9 cellular contexts compared by ENCODE assay signal in genomic region chr5:44862808-44863207, GRCh38. TPM values are rescaled to one million over a fixed set of nuclear protein-coding genes. Genes with fewer than 3 reads are reported as not detected.
A peak's percentile ranks its signal among the peaks of the same experiment; 100 is the strongest.
DNase-seq lines count a peak whose midpoint lies in the region; ATAC-seq and TF ChIP-seq lines count a peak whose summit lies in the region.
"Had no signal": no experiment of that assay in that cellular context is flagged by ENCODE, and none has a peak within 500 bp of the region (broad histone marks: within the 10 kb centered on the region; RNA-seq: fewer than 3 reads in every experiment).

No MANE protein-coding gene starts in this region.

- no peak for TF ChIP-seq EP300 in Ishikawa (IDR thresholded peaks at IDR 0.05; ENCODE audit: borderline replicate concordance)

- ATAC-seq in GM18870 (IDR thresholded peaks at IDR 0.05; ENCODE audit: unreplicated experiment) (peak; percentile 81), HG03460 (IDR thresholded peaks at IDR 0.05; ENCODE audit: unreplicated experiment) (no peak), GM21619 (IDR thresholded peaks at IDR 0.05; ENCODE audit: unreplicated experiment) (no peak), GM21786 (IDR thresholded peaks at IDR 0.05; ENCODE audit: unreplicated experiment) (no peak)

- TF ChIP-seq CTCF in AG09309 (IDR thresholded peaks at IDR 0.05; ENCODE audit: control insufficient read depth, insufficient read depth, low read depth, low read length, missing control alignments) (peak; percentile 7), dorsolateral prefrontal cortex (IDR thresholded peaks at IDR 0.05 in 54 of 56, conservative IDR thresholded peaks at IDR 0.05 in 2 of 56; ENCODE audit: low read depth in 1 of 56, partially characterized antibody in 56 of 56) (peak in 31 of 56 donors; percentile 6 to 49 (median 24))

- intact Hi-C loops in dorsolateral prefrontal cortex (cut with DNase I), result no loop called here

- H3K4me3 ChIP-seq in AG09309 (ENCODE audit: control insufficient read depth, low read depth, low read length) (no peak overlapping the region), dorsolateral prefrontal cortex (no peak overlapping the region)

- TF ChIP-seq RAD21 in Ishikawa (IDR thresholded peaks at IDR 0.05; ENCODE audit: low read depth), result peak; percentile 45

- no peak for DNase-seq in AG09309 (ENCODE audit: low read depth)
- DNase-seq in dorsolateral prefrontal cortex, result no peak
- DNase-seq in retina, result no peak
- DNase-seq: SIG-M5 had no signal

- H3K27me3 ChIP-seq in dorsolateral prefrontal cortex, result no peaks in the 10 kb centered on the region

- no peak overlapping the region for H3K27ac ChIP-seq in dorsolateral prefrontal cortex

TF ChIP-seq in Ishikawa, 13 proteins besides CTCF, POLR2A, EP300 and RAD21:
- TF ChIP-seq YY1 (IDR thresholded peaks at IDR 0.05; ENCODE audit: low read depth) (no peak), EGR1 (IDR thresholded peaks at IDR 0.05) (no peak), CREB1 (IDR thresholded peaks at IDR 0.05; ENCODE audit: low read depth) (no peak), ZBTB7A (IDR thresholded peaks at IDR 0.05; ENCODE audit: low read depth) (no peak), TEAD4 (IDR thresholded peaks at IDR 0.05) (no peak), FOXM1 (IDR thresholded peaks at IDR 0.05; ENCODE audit: borderline replicate concordance, low read depth) (no peak), TAF1 (IDR thresholded peaks at IDR 0.05; ENCODE audit: low read depth) (no peak), CEBPB (IDR thresholded peaks at IDR 0.05) (no peak), TCF12 (IDR thresholded peaks at IDR 0.05; ENCODE audit: low read depth) (no peak)
- TF ChIP-seq, protein P1, sequence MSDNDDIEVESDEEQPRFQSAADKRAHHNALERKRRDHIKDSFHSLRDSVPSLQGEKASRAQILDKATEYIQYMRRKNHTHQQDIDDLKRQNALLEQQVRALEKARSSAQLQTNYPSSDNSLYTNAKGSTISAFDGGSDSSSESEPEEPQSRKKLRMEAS (IDR thresholded peaks at IDR 0.05), result no peak
- TF ChIP-seq, protein P2, sequence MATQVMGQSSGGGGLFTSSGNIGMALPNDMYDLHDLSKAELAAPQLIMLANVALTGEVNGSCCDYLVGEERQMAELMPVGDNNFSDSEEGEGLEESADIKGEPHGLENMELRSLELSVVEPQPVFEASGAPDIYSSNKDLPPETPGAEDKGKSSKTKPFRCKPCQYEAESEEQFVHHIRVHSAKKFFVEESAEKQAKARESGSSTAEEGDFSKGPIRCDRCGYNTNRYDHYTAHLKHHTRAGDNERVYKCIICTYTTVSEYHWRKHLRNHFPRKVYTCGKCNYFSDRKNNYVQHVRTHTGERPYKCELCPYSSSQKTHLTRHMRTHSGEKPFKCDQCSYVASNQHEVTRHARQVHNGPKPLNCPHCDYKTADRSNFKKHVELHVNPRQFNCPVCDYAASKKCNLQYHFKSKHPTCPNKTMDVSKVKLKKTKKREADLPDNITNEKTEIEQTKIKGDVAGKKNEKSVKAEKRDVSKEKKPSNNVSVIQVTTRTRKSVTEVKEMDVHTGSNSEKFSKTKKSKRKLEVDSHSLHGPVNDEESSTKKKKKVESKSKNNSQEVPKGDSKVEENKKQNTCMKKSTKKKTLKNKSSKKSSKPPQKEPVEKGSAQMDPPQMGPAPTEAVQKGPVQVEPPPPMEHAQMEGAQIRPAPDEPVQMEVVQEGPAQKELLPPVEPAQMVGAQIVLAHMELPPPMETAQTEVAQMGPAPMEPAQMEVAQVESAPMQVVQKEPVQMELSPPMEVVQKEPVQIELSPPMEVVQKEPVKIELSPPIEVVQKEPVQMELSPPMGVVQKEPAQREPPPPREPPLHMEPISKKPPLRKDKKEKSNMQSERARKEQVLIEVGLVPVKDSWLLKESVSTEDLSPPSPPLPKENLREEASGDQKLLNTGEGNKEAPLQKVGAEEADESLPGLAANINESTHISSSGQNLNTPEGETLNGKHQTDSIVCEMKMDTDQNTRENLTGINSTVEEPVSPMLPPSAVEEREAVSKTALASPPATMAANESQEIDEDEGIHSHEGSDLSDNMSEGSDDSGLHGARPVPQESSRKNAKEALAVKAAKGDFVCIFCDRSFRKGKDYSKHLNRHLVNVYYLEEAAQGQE (IDR thresholded peaks at IDR 0.05; ENCODE audit: low read depth), result no peak
- TF ChIP-seq, protein P3, sequence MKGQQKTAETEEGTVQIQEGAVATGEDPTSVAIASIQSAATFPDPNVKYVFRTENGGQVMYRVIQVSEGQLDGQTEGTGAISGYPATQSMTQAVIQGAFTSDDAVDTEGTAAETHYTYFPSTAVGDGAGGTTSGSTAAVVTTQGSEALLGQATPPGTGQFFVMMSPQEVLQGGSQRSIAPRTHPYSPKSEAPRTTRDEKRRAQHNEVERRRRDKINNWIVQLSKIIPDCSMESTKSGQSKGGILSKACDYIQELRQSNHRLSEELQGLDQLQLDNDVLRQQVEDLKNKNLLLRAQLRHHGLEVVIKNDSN (IDR thresholded peaks at IDR 0.05), result no peak

RNA-seq across cellular contexts. Expression of gene MRPS30, which starts 54.1 kb away (rescaled TPM):
- 100 to 1,000 TPM in 45 of 120 experiments, 10 to 100 TPM in 75; 57.1 to 133 (median 95.9) TPM for total RNA-seq in dorsolateral prefrontal cortex
